Comparison of ENCODE assay signal across 23 cellular contexts in the genomic region with DNA sequence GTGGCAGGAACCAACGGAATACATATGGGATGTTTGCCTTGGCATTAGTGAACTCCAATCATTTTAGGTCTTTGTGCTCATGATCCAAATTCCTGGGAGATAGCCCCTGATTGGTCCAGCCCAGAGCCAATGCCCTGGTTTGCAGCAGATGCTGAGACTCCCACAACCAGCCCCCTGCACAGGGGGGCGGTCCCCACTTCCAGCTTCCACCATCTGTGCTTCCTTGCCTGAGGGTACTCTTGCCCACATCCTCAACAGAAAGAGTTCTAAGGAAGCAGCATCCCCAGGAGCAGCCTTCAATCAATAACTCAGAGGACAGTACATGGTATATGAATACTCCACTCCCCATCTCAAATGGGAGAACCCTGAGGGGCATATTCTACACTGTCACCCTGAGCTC.
"Had no signal": no experiment of that assay in that cellular context is flagged by ENCODE, and none has a peak within 500 bp of the region (broad histone marks: within the 10 kb centered on the region; RNA-seq: fewer than 3 reads in every experiment).

No MANE protein-coding gene starts in this region.

- ATAC-seq: activated CD4-positive, alpha-beta T cell treated with anti-CD3 and anti-CD28 coated beads for 36 hours; activated T-helper 17 cell treated with anti-CD3 and anti-CD28 coated beads, Interleukin-2, amount 50 U/mL, for 72 hours; K562 had no signal

- DNase-seq: activated CD4-positive, alpha-beta memory T cell treated with anti-CD3 and anti-CD28 coated beads, Interleukin-2, amount 10 ng/mL, durations not matched to agents 7 days and 5 days; activated CD4-positive, alpha-beta T cell treated with anti-CD3 and anti-CD28 coated beads for 36 hours; activated CD4-positive, alpha-beta T cell treated with anti-CD3 and anti-CD28 coated beads, Interleukin-2, amount 50 U/mL, for 1 hour; activated CD4-positive, CD25-positive, alpha-beta regulatory T cell; activated gamma-delta T cell; activated naive CD4-positive, alpha-beta T cell treated with anti-CD3 and anti-CD28 coated beads for 36 hours; activated naive CD8-positive, alpha-beta T cell treated with anti-CD3 and anti-CD28 coated beads for 36 hours; activated T-cell treated with anti-CD3 and anti-CD28 coated beads for 4 hours; activated T-cell treated with anti-CD3 and anti-CD28 coated beads, Interleukin-2, amount 50 U/mL, for 48 hours; brain microvascular endothelial cell; cerebellar nuclear complex; Kasumi-1; NCI-H1105 treated with DMSO at 0.1 percent for 48 hours; NCI-H1436 treated with DMSO at 0.1 percent for 48 hours; NCI-H1930; NCI-H345; NCI-H510A; NCI-H748 treated with DMSO at 0.1 percent for 48 hours; SHP77 treated with DMSO at 0.1 percent for 48 hours; T-helper 1 cell had no signal

- H3K4me3 ChIP-seq: K562 had no signal

- H3K27me3 Mint-ChIP-seq: activated CD4-positive, alpha-beta memory T cell treated with anti-CD3 and anti-CD28 coated beads, Interleukin-2, amount 10 ng/mL, durations not matched to agents 7 days and 5 days had no signal

- H3K4me1 Mint-ChIP-seq: activated CD4-positive, alpha-beta memory T cell treated with anti-CD3 and anti-CD28 coated beads, Interleukin-2, amount 10 ng/mL, durations not matched to agents 7 days and 5 days; activated CD4-positive, alpha-beta T cell treated with anti-CD3 and anti-CD28 coated beads for 36 hours; activated naive CD8-positive, alpha-beta T cell treated with anti-CD3 and anti-CD28 coated beads for 36 hours; activated T-helper 17 cell treated with anti-CD3 and anti-CD28 coated beads, Interleukin-2, amount 50 U/mL, for 72 hours had no signal

- H3K36me3 Mint-ChIP-seq: activated naive CD8-positive, alpha-beta T cell treated with anti-CD3 and anti-CD28 coated beads for 36 hours had no signal

- H3K27ac Mint-ChIP-seq: activated CD4-positive, alpha-beta memory T cell treated with anti-CD3 and anti-CD28 coated beads, Interleukin-2, amount 10 ng/mL, durations not matched to agents 7 days and 5 days; activated CD4-positive, alpha-beta T cell treated with anti-CD3 and anti-CD28 coated beads for 36 hours; activated naive CD4-positive, alpha-beta T cell treated with anti-CD3 and anti-CD28 coated beads for 36 hours; activated naive CD8-positive, alpha-beta T cell treated with anti-CD3 and anti-CD28 coated beads for 36 hours; activated T-helper 17 cell treated with anti-CD3 and anti-CD28 coated beads, Interleukin-2, amount 50 U/mL, for 72 hours had no signal

- H3K4me3 Mint-ChIP-seq: activated CD4-positive, alpha-beta memory T cell treated with anti-CD3 and anti-CD28 coated beads, Interleukin-2, amount 10 ng/mL, durations not matched to agents 7 days and 5 days; activated CD4-positive, alpha-beta T cell treated with anti-CD3 and anti-CD28 coated beads for 36 hours; activated naive CD4-positive, alpha-beta T cell treated with anti-CD3 and anti-CD28 coated beads for 36 hours; activated naive CD8-positive, alpha-beta T cell treated with anti-CD3 and anti-CD28 coated beads for 36 hours; activated T-helper 17 cell treated with anti-CD3 and anti-CD28 coated beads, Interleukin-2, amount 50 U/mL, for 72 hours had no signal

- H3K9me3 Mint-ChIP-seq: activated CD4-positive, alpha-beta memory T cell treated with anti-CD3 and anti-CD28 coated beads, Interleukin-2, amount 10 ng/mL, durations not matched to agents 7 days and 5 days; activated naive CD4-positive, alpha-beta T cell treated with anti-CD3 and anti-CD28 coated beads for 36 hours; activated naive CD8-positive, alpha-beta T cell treated with anti-CD3 and anti-CD28 coated beads for 36 hours; activated T-helper 17 cell treated with anti-CD3 and anti-CD28 coated beads, Interleukin-2, amount 50 U/mL, for 72 hours had no signal

- H3K27me3 ChIP-seq: brain microvascular endothelial cell had no signal

- H3K36me3 ChIP-seq: brain microvascular endothelial cell had no signal

- H3K27ac ChIP-seq: brain microvascular endothelial cell, VCaP had no signal
